9 cellular contexts compared by ENCODE assay signal in genomic region chrX:110310896-110311295, GRCh38. TPM values are rescaled to one million over a fixed set of nuclear protein-coding genes. Genes with fewer than 3 reads are reported as not detected.
DNase-seq lines count a peak whose midpoint lies in the region; ATAC-seq and TF ChIP-seq lines count a peak whose summit lies in the region.
"Had no signal": no experiment of that assay in that cellular context is flagged by ENCODE, and none has a peak within 500 bp of the region (broad histone marks: within the 10 kb centered on the region; RNA-seq: fewer than 3 reads in every experiment).

No MANE protein-coding gene starts in this region.

- no peaks in the 10 kb centered on the region for H3K9me3 ChIP-seq in neural progenitor cell (ENCODE audit: low read depth)

- in situ Hi-C loops in G401 (cut with HindIII; ENCODE audit: low sequenced_read_pairs) = no loop called here

- no peak overlapping the region for H3K27ac ChIP-seq in neural progenitor cell

- no peaks in the 10 kb centered on the region for H3K9me3 Mint-ChIP-seq in neural progenitor cell

- peaks cover 3% of the 10 kb centered on the region for H3K4me1 ChIP-seq in neural progenitor cell

- H3K27ac Mint-ChIP-seq in neural progenitor cell = no peak overlapping the region

- H3K79me2 ChIP-seq in neural progenitor cell (ENCODE audit: low read depth) = peaks cover 68% of the 10 kb centered on the region

- H3K27me3 Mint-ChIP-seq in neural progenitor cell (ENCODE audit: insufficient read depth, low read depth) = no peaks in the 10 kb centered on the region

- H3K36me3 Mint-ChIP-seq in neural progenitor cell = peaks cover 2% of the 10 kb centered on the region

- peaks cover 21% of the 10 kb centered on the region for H3K4me1 Mint-ChIP-seq in neural progenitor cell

- peak; percentile 16 for DNase-seq in activated CD8-positive, alpha-beta memory T cell treated with anti-CD3 and anti-CD28 coated beads, Interleukin-2, amount 50 U/mL, for 4 hours
- peak; percentile 7 to 19 for DNase-seq in stimulated activated CD4-positive, alpha-beta T cell treated with anti-CD3 and anti-CD28 coated beads, Interleukin-12 subunit alpha, Interleukin-12 subunit beta, amount 100 ng/mL, for 24 hours (ENCODE audit: low read depth in 2 of 2)
- DNase-seq in G401 (ENCODE audit: low spot score) = no peak
- no peak for DNase-seq in neural progenitor cell (ENCODE audit: low spot score)
- no peak for DNase-seq in NCI-H1930 (lab: John Stamatoyannopoulos, UW)
- no peak for DNase-seq in cerebellar nuclear complex (lab: John Stamatoyannopoulos, UW)

- no peak overlapping the region for H3K9ac ChIP-seq in neural progenitor cell

- no peaks in the 10 kb centered on the region for H4K20me1 ChIP-seq in neural progenitor cell (ENCODE audit: low read depth)

- no peaks in the 10 kb centered on the region for H3F3A ChIP-seq in neural progenitor cell (ENCODE audit: low read depth)

- no peak for TF ChIP-seq CTCF in neural progenitor cell (IDR thresholded peaks at IDR 0.05)

- ATAC-seq in GM19328 (IDR thresholded peaks at IDR 0.05; ENCODE audit: unreplicated experiment) (peak; percentile 66), HG03095 (IDR thresholded peaks at IDR 0.05; ENCODE audit: unreplicated experiment) (peak; percentile 82)

- H3K27me3 ChIP-seq in neural progenitor cell = no peaks in the 10 kb centered on the region

- H3K36me3 ChIP-seq in neural progenitor cell = no peaks in the 10 kb centered on the region

- no peak overlapping the region for H3K4me3 ChIP-seq in neural progenitor cell

- H3K4me2 ChIP-seq in neural progenitor cell = no peak overlapping the region

- no peak overlapping the region for H3K4me3 Mint-ChIP-seq in neural progenitor cell

- no peak overlapping the region for H2AFZ ChIP-seq in neural progenitor cell (replicated peaks)

RNA-seq across cellular contexts. Expression of gene AMMECR1, which starts 7.0 kb away (rescaled TPM):
- total RNA-seq in G401 (2014; rRNA removed; shearing (Covaris generic)) = 4.4 and 7.5 TPM in 2 replicates
- total RNA-seq in neural progenitor cell (ENCODE audit: low replicate concordance) = 15.0 and 20.3 TPM in 2 replicates

RNA-seq across cellular contexts. Expression of gene RTL9, which starts 47.8 kb away (rescaled TPM):
- total RNA-seq in G401 (2014; rRNA removed; shearing (Covaris generic)) = 0.06 TPM in 1 of 2 replicates, not detected in the other
- 0.22 and 0.49 TPM in 2 replicates for total RNA-seq in neural progenitor cell (ENCODE audit: low replicate concordance)
- total RNA-seq: mononuclear cell had no signal

Comparison
In these comparisons a context has a peak if more than half of its experiments do, and no peak if none do; other contexts are left out.
1. DNase-seq: peak in activated CD8-positive, alpha-beta memory T cell treated with anti-CD3 and anti-CD28 coated beads, Interleukin-2, amount 50 U/mL, for 4 hours (single experiment) and stimulated activated CD4-positive, alpha-beta T cell treated with anti-CD3 and anti-CD28 coated beads, Interleukin-12 subunit alpha, Interleukin-12 subunit beta, amount 100 ng/mL, for 24 hours (2 of 2); none in G401 (single experiment), neural progenitor cell (single experiment), NCI-H1930 (0 of 2) and cerebellar nuclear complex (0 of 2).